In genomic region chr7:14381306-14381705, GRCh38 we compare ENCODE assay signal across 25 cellular contexts.
DNase-seq lines count a peak whose midpoint lies in the region; ATAC-seq and TF ChIP-seq lines count a peak whose summit lies in the region.
"Had no signal": no experiment of that assay in that cellular context is flagged by ENCODE, and none has a peak within 500 bp of the region (broad histone marks: within the 10 kb centered on the region; RNA-seq: fewer than 3 reads in every experiment).

No MANE protein-coding gene starts in this region.

- no peaks in the 10 kb centered on the region for H3K36me3 Mint-ChIP-seq in MCF 10A (ENCODE audit: insufficient read depth, unreplicated experiment)
- H3K36me3 Mint-ChIP-seq: WTC11 had no signal

- DNase-seq in MCF 10A (ENCODE audit: unreplicated experiment) (peak; percentile 11), breast epithelium (ENCODE audit: low spot score in 2 of 2) (no peak), adipocyte (ENCODE audit: low read depth) (peak; percentile 34), foreskin fibroblast (peak; percentile 18 to 49), lower lobe of right lung (no peak), COLO668 (lab: John Stamatoyannopoulos, UW; ENCODE audit: unreplicated experiment) (no peak)
- DNase-seq: 8988T; activated CD4-positive, alpha-beta T cell treated with anti-CD3 and anti-CD28 coated beads, Interleukin-2, amount 50 U/mL, for 48 hours; activated gamma-delta T cell; adrenal gland; C1 segment of cervical spinal cord; GDM1; hypothalamus; mesenchymal stem cell; natural killer cell; NCI-H1436; NCI-H748 treated with DMSO at 0.1 percent for 48 hours; stimulated activated CD4-positive, alpha-beta T cell treated with anti-CD3 and anti-CD28 coated beads, Interleukin-2, amount 100 ng/mL, for 48 hours; stomach; upper lobe of left lung had no signal

- H3K27ac ChIP-seq in breast epithelium (no peak overlapping the region), lower lobe of right lung (no peak overlapping the region)
- H3K27ac ChIP-seq: adrenal gland, skin epidermis, stomach, upper lobe of left lung had no signal

- no peak overlapping the region for H3K4me3 Mint-ChIP-seq in MCF 10A (ENCODE audit: unreplicated experiment)
- H3K4me3 Mint-ChIP-seq: natural killer cell; T-helper 2 cell treated with Interferon-gamma antibody and Interleukin-4, amounts not matched to agents 5 μg/mL and 100 μg/mL, for 36 hours; WTC11 had no signal

- no peak overlapping the region for H3K9ac ChIP-seq in adipocyte (ENCODE audit: low read length)

- H3K4me3 ChIP-seq in breast epithelium (no peak overlapping the region), adipocyte (ENCODE audit: low read length) (no peak overlapping the region), foreskin fibroblast (ENCODE audit: low read depth in 1 of 2, low read length in 2 of 2) (no peak overlapping the region), lower lobe of right lung (no peak overlapping the region)
- H3K4me3 ChIP-seq: adrenal gland, skin epidermis, stomach, upper lobe of left lung had no signal

- CTCF ChIA-PET in MCF 10A (lab: Yijun Ruan, JAX): interaction anchor here (0.5 to 0.6 kb wide), 2 partner anchors 174 to 578 kb away, joined by 3 read pairs; no protein-coding TSS in a partner anchor

- peak overlapping the region; percentile 67 for H3K27ac Mint-ChIP-seq in MCF 10A (ENCODE audit: low read depth, unreplicated experiment)
- H3K27ac Mint-ChIP-seq: natural killer cell; T-helper 2 cell treated with Interferon-gamma antibody and Interleukin-4, amounts not matched to agents 5 μg/mL and 100 μg/mL, for 36 hours had no signal

- H3K9me3 Mint-ChIP-seq in MCF 10A (ENCODE audit: unreplicated experiment): no peaks in the 10 kb centered on the region

- ATAC-seq in lower lobe of right lung (no peak), HG02973 (IDR thresholded peaks at IDR 0.05; ENCODE audit: unreplicated experiment) (no peak), HG03135 (IDR thresholded peaks at IDR 0.05; ENCODE audit: unreplicated experiment) (no peak)
- ATAC-seq: natural killer cell had no signal

- TF ChIP-seq POLR2A in breast epithelium (IDR thresholded peaks at IDR 0.05): no peak

- no peaks in the 10 kb centered on the region for H3K4me1 ChIP-seq in breast epithelium
- H3K4me1 ChIP-seq in adipocyte (ENCODE audit: control insufficient read depth, insufficient read depth, low read length): peaks cover 27% of the 10 kb centered on the region
- H3K4me1 ChIP-seq in lower lobe of right lung: no peaks in the 10 kb centered on the region
- H3K4me1 ChIP-seq: adrenal gland, stomach, upper lobe of left lung had no signal

- POLR2A ChIA-PET in MCF 10A (lab: Yijun Ruan, JAX): no interaction called here

- H3K9me3 ChIP-seq in breast epithelium (no peaks in the 10 kb centered on the region), adipocyte (ENCODE audit: control insufficient read depth, low read length) (no peaks in the 10 kb centered on the region), lower lobe of right lung (no peaks in the 10 kb centered on the region)
- H3K9me3 ChIP-seq: adrenal gland, stomach, upper lobe of left lung had no signal

- peaks cover 17% of the 10 kb centered on the region for H3K4me1 Mint-ChIP-seq in MCF 10A (ENCODE audit: insufficient read depth, unreplicated experiment)
- H3K4me1 Mint-ChIP-seq: natural killer cell had no signal

- H3K27me3 Mint-ChIP-seq in MCF 10A (ENCODE audit: insufficient read depth, unreplicated experiment): no peaks in the 10 kb centered on the region

- no peaks in the 10 kb centered on the region for H3K36me3 ChIP-seq in breast epithelium
- no peaks in the 10 kb centered on the region for H3K36me3 ChIP-seq in adipocyte (ENCODE audit: control insufficient read depth, insufficient read depth, low read length, severe bottlenecking)
- no peaks in the 10 kb centered on the region for H3K36me3 ChIP-seq in lower lobe of right lung
- H3K36me3 ChIP-seq: adrenal gland, stomach, upper lobe of left lung had no signal

- BruUV-seq in MCF 10A (replicated peaks; lab: Mats Ljungman, UMichigan): no TSS peak

- intact Hi-C loops in MCF 10A (cut with micrococcal nuclease) (no loop called here), breast epithelium (cut with DNase I; ENCODE audit: low total_unique reads) (no loop called here), lower lobe of right lung (cut with DNase I) (no loop called here)

- H3K27me3 ChIP-seq in breast epithelium (no peaks in the 10 kb centered on the region), adipocyte (replicated peaks; ENCODE audit: control insufficient read depth, insufficient read depth, low read length) (no peaks in the 10 kb centered on the region), lower lobe of right lung (ENCODE audit: low read depth) (no peaks in the 10 kb centered on the region)
- H3K27me3 ChIP-seq: adrenal gland, stomach, upper lobe of left lung had no signal

- no peak for TF ChIP-seq CTCF in MCF 10A (IDR thresholded peaks at IDR 0.05; ENCODE audit: unreplicated experiment)
- TF ChIP-seq CTCF in breast epithelium (IDR thresholded peaks at IDR 0.05): no peak
- no peak for TF ChIP-seq CTCF in foreskin fibroblast (IDR thresholded peaks at IDR 0.05; ENCODE audit: low read depth, low read length)
- no peak for TF ChIP-seq CTCF in lower lobe of right lung (IDR thresholded peaks at IDR 0.05)

Comparison
In these comparisons a context has a peak if more than half of its experiments do, and no peak if none do; other contexts are left out.
1. DNase-seq: peak in MCF 10A (single experiment), adipocyte (single experiment) and foreskin fibroblast (2 of 2); none in breast epithelium (0 of 2), lower lobe of right lung (single experiment) and COLO668 (single experiment).